In genomic region chr21:45820171-45821091, GRCh38 we compare ENCODE assay signal across 7 cellular contexts.
DNase-seq lines count a peak whose midpoint lies in the region; ATAC-seq, FAIRE-seq and TF ChIP-seq lines count a peak whose summit lies in the region.

No MANE protein-coding gene starts in this region.

- H3K27ac ChIP-seq in ascending aorta, result no peak overlapping the region

- H3K4me3 ChIP-seq in ascending aorta (no peak overlapping the region), skeletal muscle cell (ENCODE audit: low read depth, low read length) (no peak overlapping the region)

- peak; percentile 73 to 82 (median 76) for TF ChIP-seq CTCF in ascending aorta (IDR thresholded peaks at IDR 0.05)

- intact Hi-C loops in ascending aorta (cut with DNase I), result loop anchor here (1.0 kb wide), 1 partner anchor 264 kb away; no protein-coding TSS in a partner anchor

- H3K9me3 ChIP-seq in ascending aorta, result no peaks in the 10 kb centered on the region

- no peaks in the 10 kb centered on the region for H3K27me3 ChIP-seq in ascending aorta

- FAIRE-seq in GM12891 (lab: Jason Lieb, UNC), result peak; percentile 78

- DNase-seq in GM12891 (ENCODE audit: insufficient read length, low spot score), result peak; percentile 91
- peak; percentile 9 for DNase-seq in NCI-H2081 treated with DMSO at 0.1 percent for 48 hours (lab: John Stamatoyannopoulos, UW)
- peak; percentile 76 for DNase-seq in T-helper 9 cell
- peak in 1 of 2 donors; percentile 77 for DNase-seq in ascending aorta (ENCODE audit: low spot score in 2 of 2)
- peak; percentile 94 for DNase-seq in hepatic stellate cell (ENCODE audit: low spot score)
- DNase-seq in skeletal muscle cell (ENCODE audit: low read depth), result peak; percentile 79

- no peaks in the 10 kb centered on the region for H3K4me1 ChIP-seq in ascending aorta

- ATAC-seq in GM21825 (IDR thresholded peaks at IDR 0.05; ENCODE audit: unreplicated experiment), result no peak

- no peak for TF ChIP-seq POLR2A in GM12891 (IDR thresholded peaks at IDR 0.05; ENCODE audit: low read depth, low read length)

- H3K36me3 ChIP-seq in ascending aorta, result no peaks in the 10 kb centered on the region

TF ChIP-seq in GM12891, 5 proteins besides CTCF, POLR2A, EP300 and RAD21:
- TF ChIP-seq POLR2AphosphoS5 (IDR thresholded peaks at IDR 0.05; ENCODE audit: low read depth, low read length), result no peak
- no peak for TF ChIP-seq TAF1 (IDR thresholded peaks at IDR 0.05; ENCODE audit: low read depth, low read length)
- no peak for TF ChIP-seq PAX5 (IDR thresholded peaks at IDR 0.05; ENCODE audit: insufficient read depth, low read length, severe bottlenecking)
- TF ChIP-seq SPI1 (IDR thresholded peaks at IDR 0.05; ENCODE audit: low read depth, low read length), result no peak
- no peak for TF ChIP-seq POU2F2 (IDR thresholded peaks at IDR 0.05; ENCODE audit: low read depth, low read length)
